In genomic region chr19:3687393-3687773, GRCh38 we compare ENCODE assay signal across 12 cellular contexts. TPM values are rescaled to one million over a fixed set of nuclear protein-coding genes. Genes with fewer than 3 reads are reported as not detected.
DNase-seq lines count a peak whose midpoint lies in the region; ATAC-seq, FAIRE-seq and TF ChIP-seq lines count a peak whose summit lies in the region.
"Had no signal": no experiment of that assay in that cellular context is flagged by ENCODE, and none has a peak within 500 bp of the region (broad histone marks: within the 10 kb centered on the region; RNA-seq: fewer than 3 reads in every experiment).

No MANE protein-coding gene starts in this region.

- H3K27ac ChIP-seq in endothelial cell of umbilical vein (ENCODE audit: insufficient read depth, low read depth, low read length) = no peak overlapping the region
- peak overlapping the region; percentile 41 to 70 for H3K27ac ChIP-seq in prostate gland
- H3K27ac ChIP-seq: 22Rv1, psoas muscle had no signal

- no TSS peak for BruUV-seq in endothelial cell of umbilical vein (replicated peaks; lab: Mats Ljungman, UMichigan)

- no peaks in the 10 kb centered on the region for H3K9me3 Mint-ChIP-seq in T-helper 1 cell treated with Interleukin-12 subunit alpha and Interleukin-12 subunit beta and Interleukin-4 antibody, amounts not matched to agents 30 μg/mL and 1 μg/mL, for 36 hours
- no peaks in the 10 kb centered on the region for H3K9me3 Mint-ChIP-seq in T-cell

- no peaks in the 10 kb centered on the region for H3K27me3 Mint-ChIP-seq in T-helper 1 cell treated with Interleukin-12 subunit alpha and Interleukin-12 subunit beta and Interleukin-4 antibody, amounts not matched to agents 30 μg/mL and 1 μg/mL, for 36 hours (ENCODE audit: low read depth)
- H3K27me3 Mint-ChIP-seq in T-cell = no peaks in the 10 kb centered on the region

- H3K4me3 Mint-ChIP-seq in T-helper 1 cell treated with Interleukin-12 subunit alpha and Interleukin-12 subunit beta and Interleukin-4 antibody, amounts not matched to agents 30 μg/mL and 1 μg/mL, for 36 hours = peak overlapping the region; percentile 84
- H3K4me3 Mint-ChIP-seq in T-cell = peak overlapping the region; percentile 77 to 81 (median 79)

- H3K27ac Mint-ChIP-seq in T-helper 1 cell treated with Interleukin-12 subunit alpha and Interleukin-12 subunit beta and Interleukin-4 antibody, amounts not matched to agents 30 μg/mL and 1 μg/mL, for 36 hours = peak overlapping the region; percentile 55
- H3K27ac Mint-ChIP-seq in T-cell = peak overlapping the region; percentile 92 to 97

- no peaks in the 10 kb centered on the region for H4K20me1 ChIP-seq in endothelial cell of umbilical vein (replicated peaks; ENCODE audit: control insufficient read depth, extremely low read depth, insufficient read depth, low read length)

- WGBS in prostate gland = 69% methylated on average over 12 of the region's 12 CpGs

- peak; percentile 18 for FAIRE-seq in endothelial cell of umbilical vein (lab: Jason Lieb, UNC)

- peak; percentile 31 to 43 (median 41) for ATAC-seq in T-cell (replicated peaks in 1 of 4)
- ATAC-seq: psoas muscle had no signal

- CTCF ChIA-PET in T-cell (lab: Charles Lee) (no interaction called here), endothelial cell of umbilical vein (lab: Charles Lee) (no interaction called here)

- POLR2A ChIA-PET in T-cell (lab: Charles Lee) = interaction anchor here in 1 of 2 donors (1.6 kb wide), 1 partner anchor 10 kb away, joined by 4 read pairs; no protein-coding TSS in a partner anchor
- POLR2A ChIA-PET in endothelial cell of umbilical vein (lab: Charles Lee) = no interaction called here

- H3K79me2 ChIP-seq in endothelial cell of umbilical vein (ENCODE audit: control insufficient read depth, insufficient read depth, low read length) = peaks cover 26% of the 10 kb centered on the region

- no peak overlapping the region for H3K9ac ChIP-seq in endothelial cell of umbilical vein (replicated peaks; ENCODE audit: extremely low read depth, insufficient read depth, low read length)

- DNase-seq in T-helper 1 cell (no peak), T-cell (no peak), endothelial cell of umbilical vein (ENCODE audit: low read depth, low spot score) (no peak), prostate gland (ENCODE audit: low spot score) (no peak), NCI-H2171 (lab: John Stamatoyannopoulos, UW) (no peak)
- no peak for DNase-seq in activated CD4-positive, CD25-positive, alpha-beta regulatory T cell (lab: John Stamatoyannopoulos, UW)
- DNase-seq in stimulated activated CD4-positive, alpha-beta T cell treated with anti-CD3 and anti-CD28 coated beads, Interleukin-4, amount 100 ng/mL, for 4 hours = no peak
- DNase-seq: NK-92 treated with Interleukin-12 subunit alpha and Interleukin-12 subunit beta, amount 100 ng/mL, for 24 hours; psoas muscle; T1000 had no signal

- H2AFZ ChIP-seq in endothelial cell of umbilical vein (ENCODE audit: low read depth, low read length) = no peak overlapping the region

- peaks cover 19% of the 10 kb centered on the region for H3K36me3 Mint-ChIP-seq in T-helper 1 cell treated with Interleukin-12 subunit alpha and Interleukin-12 subunit beta and Interleukin-4 antibody, amounts not matched to agents 30 μg/mL and 1 μg/mL, for 36 hours (ENCODE audit: low read depth)
- H3K36me3 Mint-ChIP-seq in T-cell = peaks cover 9% of the 10 kb centered on the region

- peaks cover 24% of the 10 kb centered on the region for H3K4me1 Mint-ChIP-seq in T-helper 1 cell treated with Interleukin-12 subunit alpha and Interleukin-12 subunit beta and Interleukin-4 antibody, amounts not matched to agents 30 μg/mL and 1 μg/mL, for 36 hours (ENCODE audit: low read depth)
- H3K4me1 Mint-ChIP-seq in T-cell = peaks cover 27 to 44% (median 39%) of the 10 kb centered on the region in 3 donors

- intact Hi-C loops in endothelial cell of umbilical vein (cut with micrococcal nuclease) = no loop called here
- intact Hi-C loops in prostate gland (cut with DNase I) = no loop called here

- H3K27me3 ChIP-seq in endothelial cell of umbilical vein (ENCODE audit: control insufficient read depth in 2 of 2, insufficient read depth in 2 of 2, low read length in 2 of 2) = no peaks in the 10 kb centered on the region
- H3K27me3 ChIP-seq in prostate gland (replicated peaks; ENCODE audit: insufficient read depth) = no peaks in the 10 kb centered on the region

- peaks cover 15% of the 10 kb centered on the region for H3K4me1 ChIP-seq in endothelial cell of umbilical vein (ENCODE audit: control insufficient read depth, extremely low read depth, insufficient read depth, low read length)
- H3K4me1 ChIP-seq in prostate gland (replicated peaks) = peaks cover 10% of the 10 kb centered on the region
- H3K4me1 ChIP-seq: psoas muscle had no signal

- H3K9me3 ChIP-seq in endothelial cell of umbilical vein (replicated peaks; ENCODE audit: control insufficient read depth, insufficient read depth, low read length) (no peaks in the 10 kb centered on the region), prostate gland (no peaks in the 10 kb centered on the region)
- H3K9me3 ChIP-seq: psoas muscle had no signal

- TF ChIP-seq CTCF in endothelial cell of umbilical vein (IDR thresholded peaks at IDR 0.05; ENCODE audit: extremely low read depth in 1 of 2, insufficient read depth in 1 of 2, low read depth in 1 of 2, low read length in 2 of 2) (no peak), prostate gland (IDR thresholded peaks at IDR 0.05) (no peak)

- H3K36me3 ChIP-seq in endothelial cell of umbilical vein (ENCODE audit: control insufficient read depth in 2 of 2, extremely low read depth in 1 of 2, insufficient read depth in 2 of 2, low read length in 2 of 2) (peaks cover 0 to 5% of the 10 kb centered on the region in 2 experiments), prostate gland (no peaks in the 10 kb centered on the region)

- H3K9me1 ChIP-seq in endothelial cell of umbilical vein (replicated peaks; ENCODE audit: control insufficient read depth, extremely low read depth, insufficient read depth, low read length) = no peaks in the 10 kb centered on the region

- H3K4me3 ChIP-seq in endothelial cell of umbilical vein (replicated peaks in 1 of 3; ENCODE audit: insufficient read depth in 1 of 3, low read depth in 1 of 3, low read length in 3 of 3) = no peak overlapping the region
- peak overlapping the region; percentile 18 to 20 for H3K4me3 ChIP-seq in prostate gland
- H3K4me3 ChIP-seq: psoas muscle had no signal

- TF ChIP-seq POLR2A in endothelial cell of umbilical vein (IDR thresholded peaks at IDR 0.05; ENCODE audit: low read depth, low read length) (no peak), prostate gland (IDR thresholded peaks at IDR 0.05) (no peak)

- dilution Hi-C loops in endothelial cell of umbilical vein (cut with MboI; ENCODE audit: extremely low pct_ligation_motif_present, low sequenced_read_pairs) = no loop called here

- H3K4me2 ChIP-seq in endothelial cell of umbilical vein (ENCODE audit: insufficient read depth, low read length) = no peak overlapping the region

TF ChIP-seq in endothelial cell of umbilical vein, 7 proteins besides CTCF, POLR2A, EP300 and RAD21:
- no peak for TF ChIP-seq FOS (IDR thresholded peaks at IDR 0.05; ENCODE audit: borderline replicate concordance, insufficient read depth, low read length)
- no peak for TF ChIP-seq MYC (IDR thresholded peaks at IDR 0.05; ENCODE audit: low read depth, low read length)
- no peak for TF ChIP-seq EZH2 (IDR thresholded peaks at IDR 0.05; ENCODE audit: borderline replicate concordance, low read depth, low read length, severe bottlenecking)
- TF ChIP-seq POLR2AphosphoS5 (IDR thresholded peaks at IDR 0.05; ENCODE audit: insufficient read depth, low read depth, low read length) = no peak
- no peak for TF ChIP-seq JUN (IDR thresholded peaks at IDR 0.05; ENCODE audit: borderline replicate concordance, insufficient read depth, insufficient read length, low read depth)
- TF ChIP-seq MAX (IDR thresholded peaks at IDR 0.05; ENCODE audit: insufficient read depth, insufficient read length) = no peak
- no peak for TF ChIP-seq GATA2 (IDR thresholded peaks at IDR 0.05; ENCODE audit: insufficient read depth, insufficient read length, low read depth, low read length)
TF ChIP-seq in endothelial cell of umbilical vein: peak in this region for 0.

RNA-seq across cellular contexts. Expression of gene PIP5K1C, which starts 12.9 kb away (rescaled TPM):
- total RNA-seq in T-cell = 10 to 100 TPM; 25.6 to 35.0 (median 32.1) TPM
- 79.5 and 82.2 TPM in 2 replicates for total RNA-seq in endothelial cell of umbilical vein
- 31.6 and 37.4 TPM in 2 replicates for polyA plus RNA-seq in endothelial cell of umbilical vein
- polyA plus RNA-seq in endothelial cell of umbilical vein (2011; cell fraction: cytosol; rRNA removed) = 21.9 and 29.3 TPM in 2 replicates
- polyA plus RNA-seq in endothelial cell of umbilical vein (2011; cell fraction: nucleus; rRNA removed) = 26.6 and 29.6 TPM in 2 replicates
- polyA plus RNA-seq in endothelial cell of umbilical vein (2012) = 39.9 and 60.9 TPM in 2 replicates
- polyA minus RNA-seq in endothelial cell of umbilical vein = 41.3 and 47.5 TPM in 2 replicates
- polyA minus RNA-seq in endothelial cell of umbilical vein (2011; cell fraction: cytosol; rRNA and poly(A)+ RNA removed) = 22.0 TPM
- 18.5 and 24.7 TPM in 2 replicates for polyA minus RNA-seq in endothelial cell of umbilical vein (2011; cell fraction: nucleus; rRNA and poly(A)+ RNA removed)
- total RNA-seq in prostate gland = 10 to 100 TPM; 34.3 to 75.5 TPM

RNA-seq across cellular contexts. Expression of gene TJP3, which starts 20.8 kb away (rescaled TPM):
- total RNA-seq in T-cell (10 to 100 TPM; 12.6 to 28.9 (median 19.4) TPM), endothelial cell of umbilical vein (not detected in 2 replicates), prostate gland (10 to 100 TPM; 14.6 to 17.8 TPM)
- 0.10 TPM in 1 of 2 replicates, not detected in the other for polyA plus RNA-seq in endothelial cell of umbilical vein
- not detected in 2 replicates for polyA plus RNA-seq in endothelial cell of umbilical vein (2011; cell fraction: cytosol; rRNA removed)
- polyA plus RNA-seq in endothelial cell of umbilical vein (2011; cell fraction: nucleus; rRNA removed) = not detected in 2 replicates
- polyA plus RNA-seq in endothelial cell of umbilical vein (2012) = not detected in 2 replicates
- polyA minus RNA-seq in endothelial cell of umbilical vein = not detected in 2 replicates
- 7.7 TPM for polyA minus RNA-seq in endothelial cell of umbilical vein (2011; cell fraction: cytosol; rRNA and poly(A)+ RNA removed)
- not detected in 2 replicates for polyA minus RNA-seq in endothelial cell of umbilical vein (2011; cell fraction: nucleus; rRNA and poly(A)+ RNA removed)

Comparison
In these comparisons a context has a peak if more than half of its experiments do, and no peak if none do; other contexts are left out.
1. H3K4me3 ChIP-seq: peak in prostate gland (2 of 2); none in endothelial cell of umbilical vein (0 of 3).
2. RNA of gene TJP3, which starts 20.8 kb away (total RNA-seq): 12.6 to 28.9 TPM in T-cell and 14.6 to 17.8 TPM in prostate gland; not detected in endothelial cell of umbilical vein; every median in the first group is over 10 times any median in the second.